ENCODE assay signal across 11 cellular contexts in genomic region chr16:90081606-90081970, GRCh38. TPM values are rescaled to one million over a fixed set of nuclear protein-coding genes. Genes with fewer than 3 reads are reported as not detected.
DNase-seq lines count a peak whose midpoint lies in the region; ATAC-seq, FAIRE-seq and TF ChIP-seq lines count a peak whose summit lies in the region.
"Had no signal": no experiment of that assay in that cellular context is flagged by ENCODE, and none has a peak within 500 bp of the region (broad histone marks: within the 10 kb centered on the region; RNA-seq: fewer than 3 reads in every experiment).

No MANE protein-coding gene starts in this region.

- peak overlapping the region; percentile 88 for H3K27ac Mint-ChIP-seq in T-helper 17 cell

- peaks cover 22% of the 10 kb centered on the region for H3K4me1 Mint-ChIP-seq in T-helper 17 cell

- no peak for DNase-seq in DND-41
- DNase-seq in T-helper 17 cell: no peak
- no peak for DNase-seq in keratinocyte (ENCODE audit: low read depth, low spot score)
- DNase-seq in foreskin melanocyte: no peak
- no peak for DNase-seq in DMS79 treated with DMSO at 0.1 percent for 48 hours (lab: John Stamatoyannopoulos, UW)
- no peak for DNase-seq in NCI-H510A (lab: John Stamatoyannopoulos, UW)

- H3K4me1 ChIP-seq in BLaER1 (peaks cover 27% of the 10 kb centered on the region), DND-41 (ENCODE audit: insufficient read depth, low read length) (peaks cover 31% of the 10 kb centered on the region), keratinocyte (ENCODE audit: control insufficient read depth, extremely low read depth, insufficient read depth, low read length) (peaks cover 10% of the 10 kb centered on the region)

- H3K4me3 ChIP-seq in BLaER1 (peak overlapping the region; percentile 83; the same call in 1 of the 2 replicates), DND-41 (ENCODE audit: low read depth in 1 of 2, low read length in 2 of 2) (peak overlapping the region in 1 of 2 experiments; percentile 71; a peak in 2 of 4 replicates), keratinocyte (ENCODE audit: control insufficient read depth in 2 of 3, extremely low read depth in 1 of 3, insufficient read depth in 2 of 3, low read depth in 1 of 3, low read length in 3 of 3) (no peak overlapping the region)

- H2AFZ ChIP-seq in DND-41 (ENCODE audit: low read depth, low read length): peak overlapping the region; percentile 75; the same call in 1 of the 2 replicates
- H2AFZ ChIP-seq in keratinocyte (ENCODE audit: control insufficient read depth, low read length): no peak overlapping the region

- H3K27ac ChIP-seq in BLaER1: no peak overlapping the region
- no peak overlapping the region for H3K27ac ChIP-seq in DND-41 (ENCODE audit: low read length)
- no peak overlapping the region for H3K27ac ChIP-seq in keratinocyte (ENCODE audit: control insufficient read depth, insufficient read depth, low read length)

- FAIRE-seq in keratinocyte (lab: Jason Lieb, UNC): no peak

- H3K9me3 ChIP-seq in BLaER1 (peaks cover 9% of the 10 kb centered on the region; the same call in 1 of the 2 replicates), DND-41 (ENCODE audit: insufficient read depth, low read length, severe bottlenecking) (no peaks in the 10 kb centered on the region), T-helper 17 cell (ENCODE audit: control insufficient read depth, low read length, poor library complexity, severe bottlenecking) (no peaks in the 10 kb centered on the region), keratinocyte (ENCODE audit: control insufficient read depth, low read depth, low read length) (no peaks in the 10 kb centered on the region)
- H3K9me3 ChIP-seq: body of pancreas, upper lobe of left lung had no signal

- peaks cover 2% of the 10 kb centered on the region for H3K36me3 Mint-ChIP-seq in T-helper 17 cell (ENCODE audit: low read depth)

- H3K9ac ChIP-seq in BLaER1 (peak overlapping the region; percentile 87), DND-41 (ENCODE audit: low read depth, low read length) (peak overlapping the region; percentile 62; the same call in 1 of the 2 replicates), keratinocyte (ENCODE audit: control insufficient read depth, extremely low read depth, insufficient read depth, low read length) (no peak overlapping the region)

- dilution Hi-C loops in keratinocyte (cut with MboI; ENCODE audit: extremely low pct_ligation_motif_present, low sequenced_read_pairs): no loop called here

- ATAC-seq in DND-41 (ENCODE audit: insufficient read depth, low read depth) (no peak), T-helper 17 cell (no peak)

- H3K4me2 ChIP-seq in BLaER1 (peak overlapping the region; percentile 82), DND-41 (ENCODE audit: insufficient read depth, low read length) (peak overlapping the region; percentile 96), keratinocyte (ENCODE audit: control insufficient read depth, extremely low read depth, insufficient read depth, low read depth, low read length) (peak overlapping the region; percentile 83)

- no peak for TF ChIP-seq CTCF in DND-41 (IDR thresholded peaks at IDR 0.05; ENCODE audit: borderline replicate concordance, extremely low read depth, low read length, poor library complexity, severe bottlenecking)
- no peak for TF ChIP-seq CTCF in keratinocyte (optimal IDR thresholded peaks at IDR 0.05 in 1 of 3, IDR thresholded peaks at IDR 0.05 in 1 of 3, conservative IDR thresholded peaks at IDR 0.05 in 1 of 3; ENCODE audit: extremely low read depth in 1 of 3, insufficient read depth in 2 of 3, low read length in 3 of 3)

- no peaks in the 10 kb centered on the region for H3K27me3 ChIP-seq in BLaER1
- H3K27me3 ChIP-seq in DND-41 (ENCODE audit: insufficient read depth, low read length, poor library complexity): peaks cover 17% of the 10 kb centered on the region
- H3K27me3 ChIP-seq in keratinocyte (ENCODE audit: control insufficient read depth, extremely low read depth, insufficient read depth, low read length): no peaks in the 10 kb centered on the region
- H3K27me3 ChIP-seq: body of pancreas, upper lobe of left lung had no signal

- no peaks in the 10 kb centered on the region for H3K79me2 ChIP-seq in DND-41 (ENCODE audit: insufficient read depth, low read length)
- H3K79me2 ChIP-seq in keratinocyte (ENCODE audit: control insufficient read depth, insufficient read depth, low read length): no peaks in the 10 kb centered on the region

- H3K27me3 Mint-ChIP-seq in T-helper 17 cell: peaks cover 18% of the 10 kb centered on the region

- H3K4me3 Mint-ChIP-seq in T-helper 17 cell: no peak overlapping the region

- no peaks in the 10 kb centered on the region for H3K9me1 ChIP-seq in keratinocyte (ENCODE audit: control insufficient read depth, extremely low read depth, insufficient read depth, low read length)

- no peaks in the 10 kb centered on the region for H4K20me1 ChIP-seq in BLaER1
- H4K20me1 ChIP-seq in DND-41 (ENCODE audit: insufficient read depth, low read length): no peaks in the 10 kb centered on the region
- H4K20me1 ChIP-seq in keratinocyte (ENCODE audit: control insufficient read depth, extremely low read depth, insufficient read depth, low read length): no peaks in the 10 kb centered on the region

- H3K36me3 ChIP-seq in BLaER1: no peaks in the 10 kb centered on the region
- H3K36me3 ChIP-seq in DND-41 (ENCODE audit: insufficient read depth, low read length): no peaks in the 10 kb centered on the region
- no peaks in the 10 kb centered on the region for H3K36me3 ChIP-seq in keratinocyte (ENCODE audit: control insufficient read depth in 2 of 2, extremely low read depth in 1 of 2, insufficient read depth in 2 of 2, low read length in 2 of 2)
- H3K36me3 ChIP-seq: upper lobe of left lung had no signal

RNA-seq across cellular contexts. Expression of gene PRDM7, which starts 4.5 kb away (rescaled TPM):
- not detected for total RNA-seq in T-helper 17 cell
- not detected in 3 replicates for polyA plus RNA-seq in keratinocyte
- not detected for polyA plus RNA-seq in keratinocyte (2011; ENCODE audit: low read depth)
- not detected in 2 replicates for polyA plus RNA-seq in keratinocyte (2011; cell fraction: cytosol; rRNA removed)
- not detected in 2 replicates for polyA plus RNA-seq in keratinocyte (2011; cell fraction: nucleus; rRNA removed)
- not detected in 2 replicates for polyA plus RNA-seq in keratinocyte (2012; ENCODE audit: low replicate concordance)
- polyA minus RNA-seq in keratinocyte: not detected in 3 replicates
- polyA minus RNA-seq in keratinocyte (2011; cell fraction: cytosol; rRNA and poly(A)+ RNA removed): not detected
- polyA minus RNA-seq in keratinocyte (2011; cell fraction: nucleus; rRNA and poly(A)+ RNA removed): not detected in 2 replicates
- total RNA-seq: body of pancreas, fibroblast of lung, left colon, upper lobe of left lung had no signal
- polyA plus RNA-seq: fibroblast of lung had no signal
